ENCODE assay signal across 1 cellular context in the genomic region with DNA sequence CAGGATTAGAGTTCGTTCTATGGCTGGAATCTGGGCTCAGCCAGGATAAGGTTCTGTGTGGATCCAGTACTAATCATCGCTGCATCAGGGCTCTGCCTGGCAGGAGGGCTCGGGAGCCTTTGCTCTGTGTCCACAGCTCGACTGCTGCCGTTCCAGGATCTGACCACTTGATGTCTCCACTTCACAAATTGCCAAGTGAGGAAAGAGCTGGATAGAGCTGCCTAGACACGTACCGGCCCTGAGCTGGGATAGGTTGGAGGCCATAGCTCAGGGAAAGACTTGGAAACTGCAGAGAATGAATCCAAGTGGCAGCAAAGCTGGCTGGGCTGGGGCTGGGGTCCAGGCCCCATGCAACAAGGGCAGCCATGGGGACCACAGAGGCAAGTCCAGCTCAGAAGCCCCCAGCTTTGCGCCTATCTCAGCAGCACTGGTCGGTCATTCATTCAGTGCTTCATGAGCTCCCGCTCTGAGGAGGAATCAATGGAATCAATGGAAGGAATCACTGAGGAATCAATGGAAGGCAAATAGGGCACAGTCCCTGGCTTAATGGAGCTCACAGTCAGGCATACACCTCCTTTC.
TF ChIP-seq lines count a peak whose summit lies in the region.

No MANE protein-coding gene starts in this region.

TF ChIP-seq in SK-N-SH treated with all-trans-retinoic acid at 6 μM for 48 hours, 23 proteins besides CTCF, POLR2A, EP300 and RAD21 (continued from another document):
- no peak for TF ChIP-seq CREB5 (CRISPR knock-in tag; IDR thresholded peaks at IDR 0.05; ENCODE audit: low read depth)
